Comparison of ENCODE assay signal across 8 cellular contexts in genomic region chr10:132066186-132066585, GRCh38. TPM values are rescaled to one million over a fixed set of nuclear protein-coding genes. Genes with fewer than 3 reads are reported as not detected.
DNase-seq lines count a peak whose midpoint lies in the region; ATAC-seq and TF ChIP-seq lines count a peak whose summit lies in the region.

No MANE protein-coding gene starts in this region.

- H3K36me3 Mint-ChIP-seq in neural progenitor cell: no peaks in the 10 kb centered on the region

- H3K4me1 ChIP-seq in PC-3 (ENCODE audit: insufficient read depth, low read length) (peaks cover 14% of the 10 kb centered on the region; the same call in 1 of the 2 replicates), neural progenitor cell (peaks cover 10% of the 10 kb centered on the region)

- H3K27me3 ChIP-seq in PC-3 (ENCODE audit: low read length) (no peaks in the 10 kb centered on the region), neural progenitor cell (peaks cover 22% of the 10 kb centered on the region)

- TSS peak; percentile 50 for BruUV-seq in PC-3 (replicated peaks; lab: Mats Ljungman, UMichigan)

- peaks cover 16% of the 10 kb centered on the region for H3K4me1 Mint-ChIP-seq in neural progenitor cell

- TF ChIP-seq CTCF in PC-3 (conservative IDR thresholded peaks at IDR 0.05; ENCODE audit: low read depth, low read length) (no peak), epithelial cell of esophagus (IDR thresholded peaks at IDR 0.05; ENCODE audit: insufficient read depth, low read depth, low read length, missing control alignments) (no peak), neural progenitor cell (IDR thresholded peaks at IDR 0.05) (no peak)

- DNase-seq in AG08395 (ENCODE audit: low spot score) (peak; percentile 19), PC-3 (peak; percentile 7), epithelial cell of esophagus (ENCODE audit: low read depth) (no peak), neural progenitor cell (ENCODE audit: low spot score) (no peak), NCI-H748 treated with DMSO at 0.1 percent for 48 hours (lab: John Stamatoyannopoulos, UW) (no peak)

- H3K4me3 Mint-ChIP-seq in neural progenitor cell: peak overlapping the region; percentile 80

- H3K27ac ChIP-seq in PC-3 (ENCODE audit: low read length): peak overlapping the region; percentile 68
- no peak overlapping the region for H3K27ac ChIP-seq in neural progenitor cell

- H3K9me3 ChIP-seq in PC-3 (ENCODE audit: low read length) (no peaks in the 10 kb centered on the region), neural progenitor cell (ENCODE audit: low read depth) (no peaks in the 10 kb centered on the region)

- H3K9me3 Mint-ChIP-seq in neural progenitor cell: no peaks in the 10 kb centered on the region

- H3K9me2 ChIP-seq in PC-3 (replicated peaks; ENCODE audit: low read length): no peaks in the 10 kb centered on the region

- H3K4me2 ChIP-seq in PC-3 (ENCODE audit: low read length): peak overlapping the region; percentile 89
- H3K4me2 ChIP-seq in neural progenitor cell: peak overlapping the region; percentile 76

- H3K36me3 ChIP-seq in PC-3 (ENCODE audit: low read depth, low read length) (no peaks in the 10 kb centered on the region), neural progenitor cell (no peaks in the 10 kb centered on the region)

- H2AFZ ChIP-seq in PC-3 (ENCODE audit: low read length) (peak overlapping the region; percentile 85), neural progenitor cell (replicated peaks) (peak overlapping the region; percentile 83)

- H3K79me2 ChIP-seq in PC-3 (ENCODE audit: low read length) (peaks cover 17% of the 10 kb centered on the region), neural progenitor cell (ENCODE audit: low read depth) (no peaks in the 10 kb centered on the region)

- H3K9ac ChIP-seq in PC-3 (ENCODE audit: low read length): peak overlapping the region; percentile 64
- H3K9ac ChIP-seq in neural progenitor cell: no peak overlapping the region

- ATAC-seq in PC-3 (peak; percentile 51), HG03097 (IDR thresholded peaks at IDR 0.05; ENCODE audit: low FRiP score, unreplicated experiment) (no peak), GM19395 (IDR thresholded peaks at IDR 0.05; ENCODE audit: unreplicated experiment) (no peak), HG02884 (IDR thresholded peaks at IDR 0.05; ENCODE audit: unreplicated experiment) (no peak)

- H3K4me3 ChIP-seq in PC-3 (ENCODE audit: low read length) (peak overlapping the region; percentile 80), epithelial cell of esophagus (ENCODE audit: low read length) (peak overlapping the region; percentile 34), neural progenitor cell (peak overlapping the region; percentile 28)

- H3F3A ChIP-seq in PC-3 (ENCODE audit: low read length, unreplicated experiment) (no peaks in the 10 kb centered on the region), neural progenitor cell (ENCODE audit: low read depth) (no peaks in the 10 kb centered on the region)

- POLR2A ChIA-PET in PC-3 (lab: Charles Lee; ENCODE audit: unreplicated experiment): no interaction called here

- H3K27ac Mint-ChIP-seq in neural progenitor cell: peak overlapping the region; percentile 57

- H3K27me3 Mint-ChIP-seq in neural progenitor cell (ENCODE audit: insufficient read depth, low read depth): peaks cover 11% of the 10 kb centered on the region

- intact Hi-C loops in PC-3 (cut with micrococcal nuclease): no loop called here

- H4K20me1 ChIP-seq in PC-3 (ENCODE audit: low read length) (no peaks in the 10 kb centered on the region), neural progenitor cell (ENCODE audit: low read depth) (no peaks in the 10 kb centered on the region)

- CTCF ChIA-PET in PC-3 (lab: Charles Lee): no interaction called here

RNA-seq across cellular contexts. Expression of gene JAKMIP3, which starts 0.4 kb away (rescaled TPM):
- total RNA-seq in PC-3 (2014; rRNA removed) (0.92 and 1.0 TPM in 2 replicates), neural progenitor cell (ENCODE audit: low replicate concordance) (0.31 and 0.37 TPM in 2 replicates)

Comparison
In these comparisons a context has a peak if more than half of its experiments do, and no peak if none do; other contexts are left out.
1. DNase-seq: peak in AG08395 (single experiment) and PC-3 (single experiment); none in epithelial cell of esophagus (single experiment), neural progenitor cell (single experiment) and NCI-H748 treated with DMSO at 0.1 percent for 48 hours (single experiment).
2. H3K4me3 ChIP-seq: peak in every context shown above with its lines; median percentile 80 in PC-3; 34 in epithelial cell of esophagus; 28 in neural progenitor cell.